Comparison of ENCODE assay signal across 8 cellular contexts in genomic region chr17:2982854-2983636, GRCh38.
DNase-seq lines count a peak whose midpoint lies in the region; ATAC-seq lines count a peak whose summit lies in the region.

No MANE protein-coding gene starts in this region.

- peak; percentile 73 for DNase-seq in NCI-H1694 treated with DMSO at 0.1 percent for 48 hours (lab: John Stamatoyannopoulos, UW)
- DNase-seq in CD8-positive, alpha-beta memory T cell: no peak

- H3K27ac ChIP-seq in ACC112 (ENCODE audit: low read depth, low read length) (peak overlapping the region; percentile 32; the same call in 1 of the 2 replicates), esophagus (ENCODE audit: low read depth in 2 of 2, low read length in 1 of 2) (peak overlapping the region; percentile 9 to 64), muscle layer of colon (ENCODE audit: low read depth, low read length) (peak overlapping the region; percentile 79)
- no peak overlapping the region for H3K27ac ChIP-seq in CD8-positive, alpha-beta memory T cell (ENCODE audit: low read depth, low read length)

- POLR2A ChIA-PET in CD8-positive, alpha-beta memory T cell (lab: Charles Lee): no interaction called here

- H3K79me2 ChIP-seq in ACC112 (ENCODE audit: control insufficient read depth, insufficient read depth, low read length, unreplicated experiment): no peaks in the 10 kb centered on the region

- CTCF ChIA-PET in CD8-positive, alpha-beta memory T cell (lab: Charles Lee): no interaction called here

- H3K27me3 ChIP-seq in ACC112 (ENCODE audit: insufficient read depth, low read length) (no peaks in the 10 kb centered on the region), esophagus (ENCODE audit: control insufficient read depth in 1 of 2, insufficient read depth in 2 of 2, low read length in 2 of 2) (no peaks in the 10 kb centered on the region), muscle layer of colon (ENCODE audit: control insufficient read depth in 1 of 2, insufficient read depth in 2 of 2, low read length in 2 of 2) (no peaks in the 10 kb centered on the region)
- H3K27me3 ChIP-seq in CD8-positive, alpha-beta memory T cell (ENCODE audit: insufficient read depth, low read length, poor library complexity, severe bottlenecking): no peaks in the 10 kb centered on the region

- WGBS in esophagus, 2 donors: 56 to 68% methylated on average over 27 of the region's 27 CpGs

- H3K36me3 ChIP-seq in ACC112 (ENCODE audit: insufficient read depth, low read length): no peaks in the 10 kb centered on the region
- H3K36me3 ChIP-seq in esophagus (ENCODE audit: control insufficient read depth in 2 of 2, insufficient read depth in 2 of 2, low read length in 1 of 2): peaks cover 0 to 3% of the 10 kb centered on the region in 2 donors
- H3K36me3 ChIP-seq in muscle layer of colon (ENCODE audit: insufficient read depth, low read length): no peaks in the 10 kb centered on the region
- H3K36me3 ChIP-seq in CD8-positive, alpha-beta memory T cell (ENCODE audit: insufficient read depth, low read length): peaks cover 11% of the 10 kb centered on the region

- no peak for ATAC-seq in HG02678 (IDR thresholded peaks at IDR 0.05; ENCODE audit: unreplicated experiment)
- ATAC-seq in GM18909 (IDR thresholded peaks at IDR 0.05; ENCODE audit: poor library complexity, unreplicated experiment): no peak
- ATAC-seq in HG02623 (IDR thresholded peaks at IDR 0.05; ENCODE audit: unreplicated experiment): no peak

- H2AFZ ChIP-seq in ACC112 (ENCODE audit: low read length, unreplicated experiment): peak overlapping the region; percentile 73

- H3K36me3 Mint-ChIP-seq in CD8-positive, alpha-beta memory T cell: peaks cover 16 to 79% (median 33%) of the 10 kb centered on the region in 3 donors

- H3K9me3 ChIP-seq in esophagus (ENCODE audit: control insufficient read depth in 2 of 2, insufficient read depth in 1 of 2, low read depth in 1 of 2, low read length in 1 of 2) (no peaks in the 10 kb centered on the region), muscle layer of colon (ENCODE audit: low read length) (no peaks in the 10 kb centered on the region)
- no peaks in the 10 kb centered on the region for H3K9me3 ChIP-seq in CD8-positive, alpha-beta memory T cell (ENCODE audit: low read length)

- no peak overlapping the region for H3K9ac ChIP-seq in muscle layer of colon (ENCODE audit: low read length)

- H3K4me1 Mint-ChIP-seq in CD8-positive, alpha-beta memory T cell: no peaks in the 10 kb centered on the region

- no peak overlapping the region for H3K27ac Mint-ChIP-seq in CD8-positive, alpha-beta memory T cell

- peak overlapping the region in 1 of 7 donors; percentile 27 for H3K4me3 Mint-ChIP-seq in CD8-positive, alpha-beta memory T cell

- H3K4me3 ChIP-seq in ACC112 (ENCODE audit: low read depth, low read length) (peak overlapping the region; percentile 52; the same call in 1 of the 2 replicates), esophagus (ENCODE audit: low read depth in 1 of 2, low read length in 2 of 2) (no peak overlapping the region), muscle layer of colon (ENCODE audit: low read depth in 1 of 2, low read length in 2 of 2) (no peak overlapping the region)
- no peak overlapping the region for H3K4me3 ChIP-seq in CD8-positive, alpha-beta memory T cell (ENCODE audit: low read length)

- no peaks in the 10 kb centered on the region for H3K27me3 Mint-ChIP-seq in CD8-positive, alpha-beta memory T cell

- H3K9me3 Mint-ChIP-seq in CD8-positive, alpha-beta memory T cell: no peaks in the 10 kb centered on the region

- H3K4me1 ChIP-seq in ACC112 (ENCODE audit: control insufficient read depth, insufficient read depth, low read length, unreplicated experiment): peaks cover 7% of the 10 kb centered on the region
- H3K4me1 ChIP-seq in esophagus (ENCODE audit: control insufficient read depth in 2 of 2, insufficient read depth in 2 of 2, low read length in 1 of 2): peaks cover 0 to 16% of the 10 kb centered on the region in 2 donors
- H3K4me1 ChIP-seq in muscle layer of colon (ENCODE audit: insufficient read depth, low read length): peaks cover 15% of the 10 kb centered on the region
- H3K4me1 ChIP-seq in CD8-positive, alpha-beta memory T cell (ENCODE audit: insufficient read depth, low read length): no peaks in the 10 kb centered on the region
